ENCODE assay signal across 2 cellular contexts in the genomic region with DNA sequence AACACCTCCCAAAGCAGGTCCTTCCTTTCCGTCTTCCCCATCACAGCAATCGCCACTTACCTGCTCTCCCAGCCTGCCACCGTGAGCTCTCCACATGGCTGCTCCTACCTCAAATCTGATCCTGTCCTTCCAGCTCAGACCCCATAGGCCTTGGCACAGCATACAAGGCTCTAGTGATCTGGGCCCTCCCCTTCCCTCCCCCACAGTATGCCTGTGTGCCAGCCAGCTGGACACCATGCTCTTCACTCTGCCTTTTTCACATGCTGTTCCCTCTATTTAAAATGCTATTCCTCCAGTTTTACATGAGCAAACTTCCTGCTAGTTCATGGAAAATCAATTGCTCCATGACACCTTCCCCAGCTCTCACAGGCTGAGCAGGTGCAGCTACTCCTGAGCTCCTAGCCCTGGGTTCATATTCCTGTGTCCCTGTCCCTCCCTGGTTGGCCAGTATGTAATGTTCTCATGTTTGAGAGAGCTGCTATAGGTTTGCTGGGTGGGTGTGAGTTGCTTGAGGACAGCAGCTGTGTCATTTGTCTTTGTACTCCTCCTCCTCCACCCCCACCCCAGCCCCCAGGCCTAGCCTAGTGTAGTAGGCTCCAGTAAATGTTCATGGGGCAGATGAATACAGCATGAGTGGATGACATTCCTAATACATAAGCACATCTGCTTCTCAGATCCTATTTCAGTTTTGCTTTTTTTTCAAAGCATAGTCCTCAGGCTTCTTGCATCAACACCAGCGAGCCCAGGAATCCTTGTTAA.
TF ChIP-seq lines count a peak whose summit lies in the region.

No MANE protein-coding gene starts in this region.

TF ChIP-seq in H1, 55 proteins besides CTCF, POLR2A, EP300 and RAD21:
- TF ChIP-seq SRF (IDR thresholded peaks at IDR 0.05; ENCODE audit: low read depth, low read length), result no peak
- TF ChIP-seq, protein P1, sequence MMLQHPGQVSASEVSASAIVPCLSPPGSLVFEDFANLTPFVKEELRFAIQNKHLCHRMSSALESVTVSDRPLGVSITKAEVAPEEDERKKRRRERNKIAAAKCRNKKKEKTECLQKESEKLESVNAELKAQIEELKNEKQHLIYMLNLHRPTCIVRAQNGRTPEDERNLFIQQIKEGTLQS (IDR thresholded peaks at IDR 0.05; ENCODE audit: insufficient read depth, low read depth, low read length), result no peak
- no peak for TF ChIP-seq CTBP2 (IDR thresholded peaks at IDR 0.05; ENCODE audit: borderline replicate concordance, insufficient read depth, insufficient read length, low read length)
- no peak for TF ChIP-seq POLR2AphosphoS5 (IDR thresholded peaks at IDR 0.05; ENCODE audit: low read depth, low read length)
- TF ChIP-seq BCL11A (IDR thresholded peaks at IDR 0.05; ENCODE audit: low read depth in 2 of 2, low read length in 2 of 2), result no peak
- TF ChIP-seq SUZ12 (IDR thresholded peaks at IDR 0.05; ENCODE audit: low read length), result no peak
- no peak for TF ChIP-seq POU5F1 (IDR thresholded peaks at IDR 0.05; ENCODE audit: low read depth, low read length)
- TF ChIP-seq RNF2 (IDR thresholded peaks at IDR 0.05; ENCODE audit: borderline replicate concordance, low read depth, low read length, missing control alignments, poor library complexity, severe bottlenecking), result no peak
- no peak for TF ChIP-seq SIX5 (IDR thresholded peaks at IDR 0.05; ENCODE audit: low read depth, low read length)
- TF ChIP-seq, protein P2, sequence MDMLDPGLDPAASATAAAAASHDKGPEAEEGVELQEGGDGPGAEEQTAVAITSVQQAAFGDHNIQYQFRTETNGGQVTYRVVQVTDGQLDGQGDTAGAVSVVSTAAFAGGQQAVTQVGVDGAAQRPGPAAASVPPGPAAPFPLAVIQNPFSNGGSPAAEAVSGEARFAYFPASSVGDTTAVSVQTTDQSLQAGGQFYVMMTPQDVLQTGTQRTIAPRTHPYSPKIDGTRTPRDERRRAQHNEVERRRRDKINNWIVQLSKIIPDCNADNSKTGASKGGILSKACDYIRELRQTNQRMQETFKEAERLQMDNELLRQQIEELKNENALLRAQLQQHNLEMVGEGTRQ (IDR thresholded peaks at IDR 0.05; ENCODE audit: low read length), result no peak
- no peak for TF ChIP-seq RXRA (IDR thresholded peaks at IDR 0.05; ENCODE audit: insufficient read depth, low read depth, low read length)
- TF ChIP-seq, protein P3, sequence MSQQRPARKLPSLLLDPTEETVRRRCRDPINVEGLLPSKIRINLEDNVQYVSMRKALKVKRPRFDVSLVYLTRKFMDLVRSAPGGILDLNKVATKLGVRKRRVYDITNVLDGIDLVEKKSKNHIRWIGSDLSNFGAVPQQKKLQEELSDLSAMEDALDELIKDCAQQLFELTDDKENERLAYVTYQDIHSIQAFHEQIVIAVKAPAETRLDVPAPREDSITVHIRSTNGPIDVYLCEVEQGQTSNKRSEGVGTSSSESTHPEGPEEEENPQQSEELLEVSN (IDR thresholded peaks at IDR 0.05), result no peak
- TF ChIP-seq CBX8 (IDR thresholded peaks at IDR 0.05; ENCODE audit: borderline replicate concordance, low read depth, low read length), result no peak
TF ChIP-seq in H1: peak in this region for 0.

TF ChIP-seq in GM23338, 12 proteins besides CTCF, POLR2A, EP300 and RAD21:
- TF ChIP-seq JUNB (IDR thresholded peaks at IDR 0.05; ENCODE audit: unreplicated experiment) (no peak), CREB1 (CRISPR knock-in tag; IDR thresholded peaks at IDR 0.05; ENCODE audit: low read depth) (no peak), EZH2phosphoT487 (IDR thresholded peaks at IDR 0.05; ENCODE audit: unreplicated experiment) (no peak), ZNF331 (CRISPR knock-in tag; IDR thresholded peaks at IDR 0.05; ENCODE audit: low read depth) (no peak), STAT1 (IDR thresholded peaks at IDR 0.05; ENCODE audit: unreplicated experiment) (no peak), NANOG (IDR thresholded peaks at IDR 0.05; ENCODE audit: borderline replicate concordance) (no peak), EZH2 (IDR thresholded peaks at IDR 0.05; ENCODE audit: low read depth, unreplicated experiment) (no peak), POLR2AphosphoS5 (IDR thresholded peaks at IDR 0.05; ENCODE audit: low read depth) (no peak), ZNF114 (CRISPR knock-in tag; IDR thresholded peaks at IDR 0.05) (no peak)
- TF ChIP-seq, protein P4, sequence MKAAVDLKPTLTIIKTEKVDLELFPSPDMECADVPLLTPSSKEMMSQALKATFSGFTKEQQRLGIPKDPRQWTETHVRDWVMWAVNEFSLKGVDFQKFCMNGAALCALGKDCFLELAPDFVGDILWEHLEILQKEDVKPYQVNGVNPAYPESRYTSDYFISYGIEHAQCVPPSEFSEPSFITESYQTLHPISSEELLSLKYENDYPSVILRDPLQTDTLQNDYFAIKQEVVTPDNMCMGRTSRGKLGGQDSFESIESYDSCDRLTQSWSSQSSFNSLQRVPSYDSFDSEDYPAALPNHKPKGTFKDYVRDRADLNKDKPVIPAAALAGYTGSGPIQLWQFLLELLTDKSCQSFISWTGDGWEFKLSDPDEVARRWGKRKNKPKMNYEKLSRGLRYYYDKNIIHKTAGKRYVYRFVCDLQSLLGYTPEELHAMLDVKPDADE (IDR thresholded peaks at IDR 0.05), result no peak
- TF ChIP-seq, protein P5, sequence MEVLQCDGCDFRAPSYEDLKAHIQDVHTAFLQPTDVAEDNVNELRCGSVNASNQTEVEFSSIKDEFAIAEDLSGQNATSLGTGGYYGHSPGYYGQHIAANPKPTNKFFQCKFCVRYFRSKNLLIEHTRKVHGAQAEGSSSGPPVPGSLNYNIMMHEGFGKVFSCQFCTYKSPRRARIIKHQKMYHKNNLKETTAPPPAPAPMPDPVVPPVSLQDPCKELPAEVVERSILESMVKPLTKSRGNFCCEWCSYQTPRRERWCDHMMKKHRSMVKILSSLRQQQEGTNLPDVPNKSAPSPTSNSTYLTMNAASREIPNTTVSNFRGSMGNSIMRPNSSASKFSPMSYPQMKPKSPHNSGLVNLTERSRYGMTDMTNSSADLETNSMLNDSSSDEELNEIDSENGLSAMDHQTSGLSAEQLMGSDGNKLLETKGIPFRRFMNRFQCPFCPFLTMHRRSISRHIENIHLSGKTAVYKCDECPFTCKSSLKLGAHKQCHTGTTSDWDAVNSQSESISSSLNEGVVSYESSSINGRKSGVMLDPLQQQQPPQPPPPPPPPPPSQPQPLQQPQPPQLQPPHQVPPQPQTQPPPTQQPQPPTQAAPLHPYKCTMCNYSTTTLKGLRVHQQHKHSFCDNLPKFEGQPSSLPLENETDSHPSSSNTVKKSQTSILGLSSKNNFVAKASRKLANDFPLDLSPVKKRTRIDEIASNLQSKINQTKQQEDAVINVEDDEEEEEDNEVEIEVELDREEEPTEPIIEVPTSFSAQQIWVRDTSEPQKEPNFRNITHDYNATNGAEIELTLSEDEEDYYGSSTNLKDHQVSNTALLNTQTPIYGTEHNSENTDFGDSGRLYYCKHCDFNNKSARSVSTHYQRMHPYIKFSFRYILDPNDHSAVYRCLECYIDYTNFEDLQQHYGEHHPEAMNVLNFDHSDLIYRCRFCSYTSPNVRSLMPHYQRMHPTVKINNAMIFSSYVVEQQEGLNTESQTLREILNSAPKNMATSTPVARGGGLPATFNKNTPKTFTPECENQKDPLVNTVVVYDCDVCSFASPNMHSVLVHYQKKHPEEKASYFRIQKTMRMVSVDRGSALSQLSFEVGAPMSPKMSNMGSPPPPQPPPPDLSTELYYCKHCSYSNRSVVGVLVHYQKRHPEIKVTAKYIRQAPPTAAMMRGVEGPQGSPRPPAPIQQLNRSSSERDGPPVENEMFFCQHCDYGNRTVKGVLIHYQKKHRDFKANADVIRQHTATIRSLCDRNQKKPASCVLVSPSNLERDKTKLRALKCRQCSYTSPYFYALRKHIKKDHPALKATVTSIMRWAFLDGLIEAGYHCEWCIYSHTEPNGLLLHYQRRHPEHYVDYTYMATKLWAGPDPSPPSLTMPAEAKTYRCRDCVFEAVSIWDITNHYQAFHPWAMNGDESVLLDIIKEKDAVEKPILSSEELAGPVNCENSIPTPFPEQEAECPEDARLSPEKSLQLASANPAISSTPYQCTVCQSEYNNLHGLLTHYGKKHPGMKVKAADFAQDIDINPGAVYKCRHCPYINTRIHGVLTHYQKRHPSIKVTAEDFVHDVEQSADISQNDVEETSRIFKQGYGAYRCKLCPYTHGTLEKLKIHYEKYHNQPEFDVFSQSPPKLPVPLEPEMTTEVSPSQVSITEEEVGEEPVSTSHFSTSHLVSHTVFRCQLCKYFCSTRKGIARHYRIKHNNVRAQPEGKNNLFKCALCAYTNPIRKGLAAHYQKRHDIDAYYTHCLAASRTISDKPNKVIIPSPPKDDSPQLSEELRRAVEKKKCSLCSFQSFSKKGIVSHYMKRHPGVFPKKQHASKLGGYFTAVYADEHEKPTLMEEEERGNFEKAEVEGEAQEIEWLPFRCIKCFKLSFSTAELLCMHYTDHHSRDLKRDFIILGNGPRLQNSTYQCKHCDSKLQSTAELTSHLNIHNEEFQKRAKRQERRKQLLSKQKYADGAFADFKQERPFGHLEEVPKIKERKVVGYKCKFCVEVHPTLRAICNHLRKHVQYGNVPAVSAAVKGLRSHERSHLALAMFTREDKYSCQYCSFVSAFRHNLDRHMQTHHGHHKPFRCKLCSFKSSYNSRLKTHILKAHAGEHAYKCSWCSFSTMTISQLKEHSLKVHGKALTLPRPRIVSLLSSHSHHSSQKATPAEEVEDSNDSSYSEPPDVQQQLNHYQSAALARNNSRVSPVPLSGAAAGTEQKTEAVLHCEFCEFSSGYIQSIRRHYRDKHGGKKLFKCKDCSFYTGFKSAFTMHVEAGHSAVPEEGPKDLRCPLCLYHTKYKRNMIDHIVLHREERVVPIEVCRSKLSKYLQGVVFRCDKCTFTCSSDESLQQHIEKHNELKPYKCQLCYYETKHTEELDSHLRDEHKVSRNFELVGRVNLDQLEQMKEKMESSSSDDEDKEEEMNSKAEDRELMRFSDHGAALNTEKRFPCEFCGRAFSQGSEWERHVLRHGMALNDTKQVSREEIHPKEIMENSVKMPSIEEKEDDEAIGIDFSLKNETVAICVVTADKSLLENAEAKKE (CRISPR knock-in tag; IDR thresholded peaks at IDR 0.05), result no peak
- TF ChIP-seq, protein P6, sequence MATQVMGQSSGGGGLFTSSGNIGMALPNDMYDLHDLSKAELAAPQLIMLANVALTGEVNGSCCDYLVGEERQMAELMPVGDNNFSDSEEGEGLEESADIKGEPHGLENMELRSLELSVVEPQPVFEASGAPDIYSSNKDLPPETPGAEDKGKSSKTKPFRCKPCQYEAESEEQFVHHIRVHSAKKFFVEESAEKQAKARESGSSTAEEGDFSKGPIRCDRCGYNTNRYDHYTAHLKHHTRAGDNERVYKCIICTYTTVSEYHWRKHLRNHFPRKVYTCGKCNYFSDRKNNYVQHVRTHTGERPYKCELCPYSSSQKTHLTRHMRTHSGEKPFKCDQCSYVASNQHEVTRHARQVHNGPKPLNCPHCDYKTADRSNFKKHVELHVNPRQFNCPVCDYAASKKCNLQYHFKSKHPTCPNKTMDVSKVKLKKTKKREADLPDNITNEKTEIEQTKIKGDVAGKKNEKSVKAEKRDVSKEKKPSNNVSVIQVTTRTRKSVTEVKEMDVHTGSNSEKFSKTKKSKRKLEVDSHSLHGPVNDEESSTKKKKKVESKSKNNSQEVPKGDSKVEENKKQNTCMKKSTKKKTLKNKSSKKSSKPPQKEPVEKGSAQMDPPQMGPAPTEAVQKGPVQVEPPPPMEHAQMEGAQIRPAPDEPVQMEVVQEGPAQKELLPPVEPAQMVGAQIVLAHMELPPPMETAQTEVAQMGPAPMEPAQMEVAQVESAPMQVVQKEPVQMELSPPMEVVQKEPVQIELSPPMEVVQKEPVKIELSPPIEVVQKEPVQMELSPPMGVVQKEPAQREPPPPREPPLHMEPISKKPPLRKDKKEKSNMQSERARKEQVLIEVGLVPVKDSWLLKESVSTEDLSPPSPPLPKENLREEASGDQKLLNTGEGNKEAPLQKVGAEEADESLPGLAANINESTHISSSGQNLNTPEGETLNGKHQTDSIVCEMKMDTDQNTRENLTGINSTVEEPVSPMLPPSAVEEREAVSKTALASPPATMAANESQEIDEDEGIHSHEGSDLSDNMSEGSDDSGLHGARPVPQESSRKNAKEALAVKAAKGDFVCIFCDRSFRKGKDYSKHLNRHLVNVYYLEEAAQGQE (IDR thresholded peaks at IDR 0.05; ENCODE audit: unreplicated experiment), result no peak
